Comparison of ENCODE assay signal across 23 cellular contexts in the genomic region with DNA sequence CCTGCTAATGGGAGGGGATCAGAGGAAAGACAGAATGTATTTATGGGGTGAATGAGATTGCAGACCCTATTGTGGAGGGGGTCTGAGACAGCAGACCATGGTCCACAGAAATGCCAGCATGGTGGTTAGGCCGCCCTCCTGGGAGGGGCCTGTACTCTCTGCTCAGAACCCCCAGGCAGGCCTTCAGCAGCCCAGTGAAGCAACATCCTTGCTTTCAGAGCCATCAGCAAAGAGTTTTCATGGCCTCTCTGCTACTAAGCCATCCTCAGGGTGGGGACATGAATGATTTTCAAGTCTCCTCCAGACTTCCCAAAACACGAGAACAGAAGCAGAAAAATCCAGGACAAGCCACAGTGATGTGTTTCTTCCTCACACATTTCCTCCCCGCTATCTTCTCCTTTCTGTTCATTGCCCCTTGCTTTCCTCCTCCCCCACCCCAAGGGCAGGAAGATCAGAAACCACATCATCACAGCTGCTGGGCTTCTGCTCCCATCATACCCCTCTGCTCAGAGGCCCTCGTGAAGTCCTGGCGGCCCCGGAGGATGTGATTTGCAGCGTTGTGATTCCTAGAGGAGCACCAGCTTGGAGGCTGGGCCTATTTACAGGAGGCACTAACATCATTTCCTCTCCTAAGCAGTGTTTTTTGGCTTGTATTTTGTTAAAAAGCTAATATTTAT. TPM values are rescaled to one million over a fixed set of nuclear protein-coding genes. Genes with fewer than 3 reads are reported as not detected.
DNase-seq lines count a peak whose midpoint lies in the region; ATAC-seq and TF ChIP-seq lines count a peak whose summit lies in the region.
"Had no signal": no experiment of that assay in that cellular context is flagged by ENCODE, and none has a peak within 500 bp of the region (broad histone marks: within the 10 kb centered on the region; RNA-seq: fewer than 3 reads in every experiment).

No MANE protein-coding gene starts in this region.

- TF ChIP-seq CTCF in VCaP (conservative IDR thresholded peaks at IDR 0.05) (no peak), uterus (IDR thresholded peaks at IDR 0.05) (no peak), prostate gland (IDR thresholded peaks at IDR 0.05) (no peak)

- no peaks in the 10 kb centered on the region for H3K27me3 ChIP-seq in uterus
- no peaks in the 10 kb centered on the region for H3K27me3 ChIP-seq in prostate gland (replicated peaks; ENCODE audit: insufficient read depth)
- H3K27me3 ChIP-seq: SJSA1, upper lobe of left lung had no signal

- no peak for TF ChIP-seq POLR2A in uterus (IDR thresholded peaks at IDR 0.05)
- TF ChIP-seq POLR2A in prostate gland (IDR thresholded peaks at IDR 0.05), result no peak

- peaks cover 4% of the 10 kb centered on the region for H3K36me3 Mint-ChIP-seq in activated naive CD8-positive, alpha-beta T cell treated with anti-CD3 and anti-CD28 coated beads, Interleukin-2, amount 10 ng/mL, durations not matched to agents 7 days and 5 days
- no peaks in the 10 kb centered on the region for H3K36me3 Mint-ChIP-seq in activated naive CD8-positive, alpha-beta T cell treated with anti-CD3 and anti-CD28 coated beads, Interleukin-2, amount 50 U/mL, for 24 hours (ENCODE audit: low read depth)
- H3K36me3 Mint-ChIP-seq in naive thymus-derived CD8-positive, alpha-beta T cell, result no peaks in the 10 kb centered on the region

- no peaks in the 10 kb centered on the region for H3K4me1 ChIP-seq in uterus
- peaks cover 12% of the 10 kb centered on the region for H3K4me1 ChIP-seq in prostate gland (replicated peaks)

- DNase-seq in activated naive CD8-positive, alpha-beta T cell treated with anti-CD3 and anti-CD28 coated beads, Interleukin-2, amount 10 ng/mL, durations not matched to agents 7 days and 5 days, result peak; percentile 34
- no peak for DNase-seq in activated naive CD8-positive, alpha-beta T cell treated with anti-CD3 and anti-CD28 coated beads, Interleukin-2, amount 50 U/mL, for 24 hours
- peak in 2 of 10 donors; percentile 8 to 15 for DNase-seq in naive thymus-derived CD8-positive, alpha-beta T cell
- DNase-seq in uterus, result no peak
- no peak for DNase-seq in central memory CD4-positive, alpha-beta T cell
- no peak for DNase-seq in prostate gland (ENCODE audit: low spot score)
- DNase-seq: activated CD4-positive, CD25-positive, alpha-beta regulatory T cell; foreskin melanocyte; mucosa of descending colon; NCI-H526; occipital lobe; stimulated activated CD4-positive, alpha-beta T cell treated with anti-CD3 and anti-CD28 coated beads, Interleukin-2, amount 100 ng/mL, for 24 hours; T-helper 2 cell; upper lobe of left lung had no signal

- POLR2A ChIA-PET in activated naive CD8-positive, alpha-beta T cell treated with anti-CD3 and anti-CD28 coated beads, Interleukin-2, amount 10 ng/mL, durations not matched to agents 7 days and 5 days (lab: Charles Lee), result interaction anchor here (1.1 kb wide), 1 partner anchor 19 kb away, joined by 4 read pairs; no protein-coding TSS in a partner anchor
- POLR2A ChIA-PET in naive thymus-derived CD8-positive, alpha-beta T cell (lab: Charles Lee), result no interaction called here

- H3K36me3 ChIP-seq in uterus (no peaks in the 10 kb centered on the region), prostate gland (no peaks in the 10 kb centered on the region)
- H3K36me3 ChIP-seq: SJSA1, upper lobe of left lung had no signal

- peak overlapping the region; percentile 39 for H3K4me3 Mint-ChIP-seq in activated naive CD8-positive, alpha-beta T cell treated with anti-CD3 and anti-CD28 coated beads, Interleukin-2, amount 10 ng/mL, durations not matched to agents 7 days and 5 days
- no peak overlapping the region for H3K4me3 Mint-ChIP-seq in activated naive CD8-positive, alpha-beta T cell treated with anti-CD3 and anti-CD28 coated beads, Interleukin-2, amount 50 U/mL, for 24 hours
- peak overlapping the region in 7 of 10 donors; percentile 4 to 56 (median 38) for H3K4me3 Mint-ChIP-seq in naive thymus-derived CD8-positive, alpha-beta T cell
- H3K4me3 Mint-ChIP-seq: activated T-helper 1 cell treated with anti-CD3 and anti-CD28 coated beads, Interleukin-12 subunit alpha, Interleukin-12 subunit beta, Interleukin-2, Interleukin-4 antibody, amounts not matched to agents 30 ng/mL and 10 ng/mL and 1 ng/mL, durations not matched to agents 14 hours and 24 hours and 36 hours; dendritic cell treated with granulocyte-macrophage colony-stimulating factor and Interleukin-4, amounts not matched to agents 40 ng/mL and 50 ng/mL, for 4 days; stimulated activated naive CD8-positive, alpha-beta T cell treated with anti-CD3 and anti-CD28 coated beads, Interleukin-15, Interleukin-2, amounts not matched to agents 100 ng/mL and 50 ng/mL, for 24 hours had no signal

- peaks cover 4% of the 10 kb centered on the region for H3K9me3 Mint-ChIP-seq in activated naive CD8-positive, alpha-beta T cell treated with anti-CD3 and anti-CD28 coated beads, Interleukin-2, amount 10 ng/mL, durations not matched to agents 7 days and 5 days
- no peaks in the 10 kb centered on the region for H3K9me3 Mint-ChIP-seq in activated naive CD8-positive, alpha-beta T cell treated with anti-CD3 and anti-CD28 coated beads, Interleukin-2, amount 50 U/mL, for 24 hours
- H3K9me3 Mint-ChIP-seq in naive thymus-derived CD8-positive, alpha-beta T cell, result no peaks in the 10 kb centered on the region
- H3K9me3 Mint-ChIP-seq: activated T-helper 1 cell treated with anti-CD3 and anti-CD28 coated beads, Interleukin-12 subunit alpha, Interleukin-12 subunit beta, Interleukin-2, Interleukin-4 antibody, amounts not matched to agents 30 ng/mL and 10 ng/mL and 1 ng/mL, durations not matched to agents 14 hours and 24 hours and 36 hours; dendritic cell treated with granulocyte-macrophage colony-stimulating factor and Interleukin-4, amounts not matched to agents 40 ng/mL and 50 ng/mL, for 4 days; stimulated activated naive CD8-positive, alpha-beta T cell treated with anti-CD3 and anti-CD28 coated beads, Interleukin-15, Interleukin-2, amounts not matched to agents 100 ng/mL and 50 ng/mL, for 24 hours had no signal

- H3K27ac Mint-ChIP-seq in activated naive CD8-positive, alpha-beta T cell treated with anti-CD3 and anti-CD28 coated beads, Interleukin-2, amount 10 ng/mL, durations not matched to agents 7 days and 5 days, result peak overlapping the region; percentile 67
- no peak overlapping the region for H3K27ac Mint-ChIP-seq in activated naive CD8-positive, alpha-beta T cell treated with anti-CD3 and anti-CD28 coated beads, Interleukin-2, amount 50 U/mL, for 24 hours
- peak overlapping the region in 5 of 10 donors; percentile 2 to 79 (median 34) for H3K27ac Mint-ChIP-seq in naive thymus-derived CD8-positive, alpha-beta T cell
- H3K27ac Mint-ChIP-seq: activated T-helper 1 cell treated with anti-CD3 and anti-CD28 coated beads, Interleukin-12 subunit alpha, Interleukin-12 subunit beta, Interleukin-2, Interleukin-4 antibody, amounts not matched to agents 30 ng/mL and 10 ng/mL and 1 ng/mL, durations not matched to agents 14 hours and 24 hours and 36 hours; dendritic cell treated with granulocyte-macrophage colony-stimulating factor and Interleukin-4, amounts not matched to agents 40 ng/mL and 50 ng/mL, for 4 days; stimulated activated naive CD8-positive, alpha-beta T cell treated with anti-CD3 and anti-CD28 coated beads, Interleukin-15, Interleukin-2, amounts not matched to agents 100 ng/mL and 50 ng/mL, for 24 hours had no signal

- H3K4me1 Mint-ChIP-seq in activated naive CD8-positive, alpha-beta T cell treated with anti-CD3 and anti-CD28 coated beads, Interleukin-2, amount 10 ng/mL, durations not matched to agents 7 days and 5 days, result peaks cover 17% of the 10 kb centered on the region
- peaks cover 3% of the 10 kb centered on the region for H3K4me1 Mint-ChIP-seq in activated naive CD8-positive, alpha-beta T cell treated with anti-CD3 and anti-CD28 coated beads, Interleukin-2, amount 50 U/mL, for 24 hours
- peaks cover 7 to 9% (median 8%) of the 10 kb centered on the region in 4 donors for H3K4me1 Mint-ChIP-seq in naive thymus-derived CD8-positive, alpha-beta T cell

- H3K27me3 Mint-ChIP-seq in activated naive CD8-positive, alpha-beta T cell treated with anti-CD3 and anti-CD28 coated beads, Interleukin-2, amount 10 ng/mL, durations not matched to agents 7 days and 5 days, result peaks cover 3% of the 10 kb centered on the region
- peaks cover 2% of the 10 kb centered on the region for H3K27me3 Mint-ChIP-seq in activated naive CD8-positive, alpha-beta T cell treated with anti-CD3 and anti-CD28 coated beads, Interleukin-2, amount 50 U/mL, for 24 hours
- H3K27me3 Mint-ChIP-seq in naive thymus-derived CD8-positive, alpha-beta T cell, result peaks cover 0 to 13% (median 2%) of the 10 kb centered on the region in 5 donors

- H3K4me3 ChIP-seq in uterus (no peak overlapping the region), prostate gland (no peak overlapping the region)
- H3K4me3 ChIP-seq: mucosa of descending colon, SJSA1, upper lobe of left lung had no signal

- no peaks in the 10 kb centered on the region for H3K9me3 ChIP-seq in uterus
- no peaks in the 10 kb centered on the region for H3K9me3 ChIP-seq in prostate gland
- H3K9me3 ChIP-seq: mucosa of descending colon, SJSA1, upper lobe of left lung had no signal

- WGBS in prostate gland, result 72% methylated on average over 7 of the region's 7 CpGs

- peak; percentile 79 for ATAC-seq in activated naive CD8-positive, alpha-beta T cell treated with anti-CD3 and anti-CD28 coated beads, Interleukin-2, amount 10 ng/mL, durations not matched to agents 7 days and 5 days (ENCODE audit: low read depth)
- no peak for ATAC-seq in activated naive CD8-positive, alpha-beta T cell treated with anti-CD3 and anti-CD28 coated beads, Interleukin-2, amount 50 U/mL, for 24 hours
- ATAC-seq in naive thymus-derived CD8-positive, alpha-beta T cell, result peak in 1 of 2 donors; percentile 52
- no peak for ATAC-seq in GM21390 (IDR thresholded peaks at IDR 0.05; ENCODE audit: unreplicated experiment)
- ATAC-seq: mucosa of descending colon had no signal

- H3K27ac ChIP-seq in VCaP, result peak overlapping the region; percentile 97; the same call in 1 of the 2 replicates
- peak overlapping the region; percentile 2 to 24 for H3K27ac ChIP-seq in uterus
- H3K27ac ChIP-seq in prostate gland, result no peak overlapping the region
- H3K27ac ChIP-seq: SJSA1, upper lobe of left lung had no signal

- intact Hi-C loops in uterus (cut with DNase I; ENCODE audit: low total_unique reads), result no loop called here
- intact Hi-C loops in prostate gland (cut with DNase I), result no loop called here

RNA-seq across cellular contexts. Expression of gene ABCA4, which starts 48.0 kb away (rescaled TPM):
- total RNA-seq in activated naive CD8-positive, alpha-beta T cell treated with anti-CD3 and anti-CD28 coated beads, Interleukin-2, amount 10 ng/mL, durations not matched to agents 7 days and 5 days, result not detected
- not detected for total RNA-seq in naive thymus-derived CD8-positive, alpha-beta T cell
- not detected for polyA plus RNA-seq in naive thymus-derived CD8-positive, alpha-beta T cell
- total RNA-seq in uterus (1 to 10 TPM in 2 of 4 donors, under 1 TPM in 1, not detected in 1; 0.49 to 2.0 (median 1.0) TPM), prostate gland (under 1 TPM; 0.41 to 0.85 TPM)
- total RNA-seq: activated CD8-positive, alpha-beta memory T cell treated with anti-CD3 and anti-CD28 coated beads for 36 hours; activated T-helper 1 cell treated with anti-CD3 and anti-CD28 coated beads, Interleukin-12 subunit alpha, Interleukin-12 subunit beta, Interleukin-2, Interleukin-4 antibody, amounts not matched to agents 30 ng/mL and 10 ng/mL and 1 ng/mL, durations not matched to agents 14 hours and 24 hours and 36 hours; kidney epithelial cell; OCI-LY7 had no signal

Comparison
In these comparisons a context has a peak if more than half of its experiments do, and no peak if none do; other contexts are left out.
1. H3K27ac ChIP-seq: peak in VCaP (single experiment) and uterus (2 of 2); none in prostate gland (0 of 2).